Comparison of ENCODE assay signal across 14 cellular contexts in the genomic region with DNA sequence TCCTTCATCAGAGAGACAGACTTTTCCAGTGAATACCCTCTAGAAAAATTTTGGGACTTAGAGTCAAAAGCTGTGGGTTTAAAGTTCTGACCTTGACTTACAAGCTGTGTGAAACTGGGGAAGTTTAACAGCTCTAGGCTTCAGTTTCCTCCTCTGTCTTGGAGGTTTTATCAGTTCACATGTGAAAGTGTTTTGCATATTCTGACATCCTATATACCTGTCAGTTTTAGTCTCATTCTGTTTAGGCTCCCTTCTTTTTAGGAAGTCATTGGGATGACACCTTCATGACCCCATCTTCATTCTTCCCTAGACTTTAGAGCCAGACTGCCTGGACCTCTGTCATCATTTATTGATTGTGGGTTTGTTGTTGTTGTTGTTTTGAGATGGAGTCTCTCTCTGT. TPM values are rescaled to one million over a fixed set of nuclear protein-coding genes. Genes with fewer than 3 reads are reported as not detected.
DNase-seq lines count a peak whose midpoint lies in the region; ATAC-seq and TF ChIP-seq lines count a peak whose summit lies in the region.
"Had no signal": no experiment of that assay in that cellular context is flagged by ENCODE, and none has a peak within 500 bp of the region (broad histone marks: within the 10 kb centered on the region; RNA-seq: fewer than 3 reads in every experiment).

No MANE protein-coding gene starts in this region.

- no peak for TF ChIP-seq CTCF in GM10248 (IDR thresholded peaks at IDR 0.05; ENCODE audit: control extremely low read depth, extremely low read depth, low read depth, missing control alignments)

- H3K36me3 Mint-ChIP-seq in naive thymus-derived CD8-positive, alpha-beta T cell = peaks cover 0 to 6% (median 3%) of the 10 kb centered on the region in 3 donors

- no peak for ATAC-seq in naive thymus-derived CD8-positive, alpha-beta T cell
- no peak for ATAC-seq in HG03342 (IDR thresholded peaks at IDR 0.05; ENCODE audit: unreplicated experiment)

- no peaks in the 10 kb centered on the region for H3K36me3 ChIP-seq in HAP-1 (replicated peaks)
- H3K36me3 ChIP-seq: neutrophil, upper lobe of left lung had no signal

- POLR2A ChIA-PET in GM10248 (lab: Yijun Ruan, JAX) = no interaction called here
- POLR2A ChIA-PET in naive thymus-derived CD8-positive, alpha-beta T cell (lab: Charles Lee) = interaction anchor here (0.5 to 7.7 kb wide), 2 partner anchors 12 to 47 kb away, joined by 3 to 46 read pairs; no protein-coding TSS in a partner anchor

- peak; percentile 50 for DNase-seq in GM10248 (ENCODE audit: extremely low spot score)
- DNase-seq in GM19238 (ENCODE audit: insufficient read length, low spot score) = peak; percentile 37
- peak; percentile 13 for DNase-seq in MV-4-11 (lab: John Stamatoyannopoulos, UW)
- DNase-seq in naive thymus-derived CD8-positive, alpha-beta T cell = no peak
- DNase-seq in activated CD4-positive, alpha-beta T cell treated with anti-CD3 and anti-CD28 coated beads, Interleukin-2, amount 50 U/mL, for 48 hours = no peak
- no peak for DNase-seq in HAP-1 (ENCODE audit: low spot score in 2 of 2)
- no peak for DNase-seq in activated T-cell treated with anti-CD3 and anti-CD28 coated beads, Interleukin-2, amount 50 U/mL, for 1 hour
- DNase-seq: activated CD4-positive, CD25-positive, alpha-beta regulatory T cell; activated naive CD4-positive, alpha-beta T cell treated with anti-CD3 and anti-CD28 coated beads for 36 hours; NCI-H2081; stimulated activated CD4-positive, alpha-beta T cell treated with anti-CD3 and anti-CD28 coated beads, Interleukin-4, amount 100 ng/mL, for 4 hours; upper lobe of left lung had no signal

- H3K27ac Mint-ChIP-seq in naive thymus-derived CD8-positive, alpha-beta T cell = peak overlapping the region in 6 of 10 donors; percentile 12 to 92 (median 70)

- H3K9me3 Mint-ChIP-seq in naive thymus-derived CD8-positive, alpha-beta T cell = no peaks in the 10 kb centered on the region
- H3K9me3 Mint-ChIP-seq: activated naive CD4-positive, alpha-beta T cell treated with anti-CD3 and anti-CD28 coated beads for 36 hours had no signal

- CTCF ChIA-PET in GM10248 (lab: Yijun Ruan, JAX) = interaction anchor here (0.8 to 1.5 kb wide), 6 partner anchors 10 to 72 kb away, joined by 3 to 4 read pairs (median 4); no protein-coding TSS in a partner anchor

- no peaks in the 10 kb centered on the region for H3K9me3 ChIP-seq in HAP-1
- H3K9me3 ChIP-seq: neutrophil, upper lobe of left lung had no signal

- in situ Hi-C loops in HAP-1 (cut with MboI; ENCODE audit: low sequenced_read_pairs) = no loop called here

- H3K4me3 Mint-ChIP-seq in naive thymus-derived CD8-positive, alpha-beta T cell = peak overlapping the region in 5 of 10 donors; percentile 21 to 41 (median 28)
- H3K4me3 Mint-ChIP-seq: activated naive CD4-positive, alpha-beta T cell treated with anti-CD3 and anti-CD28 coated beads for 36 hours had no signal

- H3K4me3 ChIP-seq in HAP-1 = no peak overlapping the region
- H3K4me3 ChIP-seq: upper lobe of left lung had no signal

- H3K27me3 Mint-ChIP-seq in naive thymus-derived CD8-positive, alpha-beta T cell = no peaks in the 10 kb centered on the region

- H3K27me3 ChIP-seq in HAP-1 (ENCODE audit: low read depth) = no peaks in the 10 kb centered on the region
- H3K27me3 ChIP-seq: neutrophil, upper lobe of left lung had no signal

- no peaks in the 10 kb centered on the region for H3K4me1 ChIP-seq in HAP-1

- H3K4me1 Mint-ChIP-seq in naive thymus-derived CD8-positive, alpha-beta T cell = peaks cover 60 to 91% (median 88%) of the 10 kb centered on the region in 4 donors

RNA-seq across cellular contexts. Expression of gene YPEL2, which starts 44.4 kb away (rescaled TPM):
- total RNA-seq in naive thymus-derived CD8-positive, alpha-beta T cell = 10 to 100 TPM; 73.5 to 75.0 TPM
- 10 to 100 TPM; 22.0 to 28.7 (median 25.2) TPM for polyA plus RNA-seq in naive thymus-derived CD8-positive, alpha-beta T cell

Comparison
In these comparisons a context has a peak if more than half of its experiments do, and no peak if none do; other contexts are left out.
1. DNase-seq: peak in GM10248 (single experiment), GM19238 (single experiment) and MV-4-11 (single experiment); none in naive thymus-derived CD8-positive, alpha-beta T cell (0 of 10), activated CD4-positive, alpha-beta T cell treated with anti-CD3 and anti-CD28 coated beads, Interleukin-2, amount 50 U/mL, for 48 hours (0 of 2), HAP-1 (0 of 2) and activated T-cell treated with anti-CD3 and anti-CD28 coated beads, Interleukin-2, amount 50 U/mL, for 1 hour (single experiment).